Comparison of ENCODE assay signal across 17 cellular contexts in the genomic region with DNA sequence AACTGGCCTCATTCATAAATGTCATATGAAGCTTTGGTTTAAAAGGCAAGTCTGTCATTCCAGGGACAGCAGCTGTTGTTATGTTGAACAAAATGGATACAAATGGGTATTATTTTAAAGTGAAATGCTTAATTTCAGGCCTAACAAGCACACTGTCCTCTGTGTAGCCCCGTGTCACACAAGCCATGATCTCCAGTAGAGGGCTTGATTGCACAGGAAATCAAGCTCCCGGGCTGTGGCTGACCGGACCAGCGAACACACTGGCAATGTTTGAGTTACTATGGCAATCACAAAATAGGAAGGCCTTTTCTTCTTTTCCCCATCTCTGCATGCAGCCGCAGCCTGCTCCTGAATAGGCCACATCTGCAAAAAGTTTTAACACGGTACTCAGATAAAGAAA.
DNase-seq lines count a peak whose midpoint lies in the region; TF ChIP-seq lines count a peak whose summit lies in the region.
"Had no signal": no experiment of that assay in that cellular context is flagged by ENCODE, and none has a peak within 500 bp of the region (broad histone marks: within the 10 kb centered on the region; RNA-seq: fewer than 3 reads in every experiment).

No MANE protein-coding gene starts in this region.

- H2BK5ac ChIP-seq in mesendoderm (ENCODE audit: low read length), result no peak overlapping the region

- no peaks in the 10 kb centered on the region for H3K36me3 Mint-ChIP-seq in osteocyte (ENCODE audit: unreplicated experiment)
- H3K36me3 Mint-ChIP-seq: activated naive CD4-positive, alpha-beta T cell treated with anti-CD3 and anti-CD28 coated beads, Interleukin-2, amount 50 U/mL, for 72 hours had no signal

- H2BK120ac ChIP-seq in mesendoderm (ENCODE audit: low read depth, low read length), result no peak overlapping the region

- no peak overlapping the region for H2BK15ac ChIP-seq in mesendoderm (replicated peaks; ENCODE audit: low read depth)

- H3K18ac ChIP-seq in mesendoderm (ENCODE audit: low read length), result no peak overlapping the region

- DNase-seq in M059J (ENCODE audit: low read depth), result peak; percentile 33
- peak in 5 of 10 donors; percentile 7 to 52 (median 38) for DNase-seq in dorsolateral prefrontal cortex
- peak; percentile 60 for DNase-seq in mesendoderm
- DNase-seq in NCI-H1436 (lab: John Stamatoyannopoulos, UW), result no peak
- DNase-seq in osteocyte (ENCODE audit: extremely low spot score, unreplicated experiment), result no peak
- no peak for DNase-seq in stimulated activated CD4-positive, alpha-beta T cell treated with anti-CD3 and anti-CD28 coated beads, Interleukin-2, amount 100 ng/mL, for 24 hours
- DNase-seq in NCI-H2029 treated with DMSO at 0.1 percent for 48 hours (lab: John Stamatoyannopoulos, UW), result no peak
- DNase-seq: activated CD8-positive, alpha-beta memory T cell treated with anti-CD3 and anti-CD28 coated beads, Interleukin-2, amount 50 U/mL, for 48 hours; EL; NCI-H1436 treated with DMSO at 0.1 percent for 48 hours; NCI-H774; SHP77 treated with DMSO at 0.1 percent for 48 hours; stimulated activated CD4-positive, alpha-beta T cell treated with anti-CD3 and anti-CD28 coated beads, Interleukin-4, amount 100 ng/mL, for 4 hours; stimulated activated naive CD4-positive, alpha-beta T cell treated with Interleukin-2 at 50 U/mL for 16 hours; WERI-Rb-1 had no signal

- H3K79me1 ChIP-seq in mesendoderm (ENCODE audit: low read length), result no peaks in the 10 kb centered on the region

- H3K4ac ChIP-seq in mesendoderm (ENCODE audit: low read depth, low read length), result no peak overlapping the region

- no peak overlapping the region for H2AK5ac ChIP-seq in mesendoderm (ENCODE audit: low read length)

- H3K4me2 ChIP-seq in DOHH2 (ENCODE audit: low read length) (no peak overlapping the region), mesendoderm (ENCODE audit: low read length) (no peak overlapping the region)

- H3K9ac ChIP-seq in mesendoderm (ENCODE audit: low read length), result no peak overlapping the region

- H3K27me3 ChIP-seq in DOHH2 (ENCODE audit: control insufficient read depth, low read length) (no peaks in the 10 kb centered on the region; the same call in 1 of the 2 replicates), dorsolateral prefrontal cortex (peaks cover 0 to 5% (median 0%) of the 10 kb centered on the region in 45 donors), mesendoderm (ENCODE audit: insufficient read depth, low read length, poor library complexity) (no peaks in the 10 kb centered on the region)

- no peak overlapping the region for H3K56ac ChIP-seq in mesendoderm (ENCODE audit: low read length)

- H3K36me3 ChIP-seq in DOHH2 (ENCODE audit: control insufficient read depth, low read length) (no peaks in the 10 kb centered on the region), mesendoderm (ENCODE audit: control insufficient read depth, insufficient read depth, low read length) (no peaks in the 10 kb centered on the region)
- H3K36me3 ChIP-seq: WERI-Rb-1 had no signal

- no peak overlapping the region for H3K4me3 Mint-ChIP-seq in osteocyte (ENCODE audit: unreplicated experiment)

- H3K79me2 ChIP-seq in DOHH2 (ENCODE audit: control insufficient read depth, low read length) (no peaks in the 10 kb centered on the region), mesendoderm (ENCODE audit: control insufficient read depth, insufficient read depth, low read length) (no peaks in the 10 kb centered on the region)

- intact Hi-C loops in dorsolateral prefrontal cortex (cut with DNase I), result loop anchor here in 1 of 2 donors (1.0 to 10.0 kb wide), 2 partner anchors 98 to 193 kb away; no protein-coding TSS in a partner anchor

- no peak overlapping the region for H3K27ac ChIP-seq in DOHH2 (ENCODE audit: low read depth, low read length)
- no peak overlapping the region for H3K27ac ChIP-seq in dorsolateral prefrontal cortex
- H3K27ac ChIP-seq in mesendoderm (ENCODE audit: low read depth, low read length), result no peak overlapping the region
- H3K27ac ChIP-seq: WERI-Rb-1 had no signal

- H4K20me1 ChIP-seq in DOHH2 (ENCODE audit: control insufficient read depth, insufficient read depth, low read depth, low read length), result no peaks in the 10 kb centered on the region

- H4K5ac ChIP-seq in mesendoderm (ENCODE audit: low read length), result no peak overlapping the region

- H3K27me3 Mint-ChIP-seq in osteocyte (ENCODE audit: unreplicated experiment), result peaks cover 35% of the 10 kb centered on the region

- H3K4me3 ChIP-seq in DOHH2 (ENCODE audit: low read length) (no peak overlapping the region), dorsolateral prefrontal cortex (no peak overlapping the region), mesendoderm (ENCODE audit: low read length) (no peak overlapping the region)

- no peak overlapping the region for H4K8ac ChIP-seq in mesendoderm (ENCODE audit: low read depth, low read length)

- H3K9me3 Mint-ChIP-seq in osteocyte (ENCODE audit: unreplicated experiment), result no peaks in the 10 kb centered on the region
- H3K9me3 Mint-ChIP-seq: activated naive CD4-positive, alpha-beta T cell treated with anti-CD3 and anti-CD28 coated beads, Interleukin-2, amount 50 U/mL, for 72 hours had no signal

- no CpG with 5 or more reads among the region's 6 CpGs for WGBS in mesendoderm (ENCODE audit: extremely low coverage, insufficient coverage, low lambda C conversion rate)

- no peak overlapping the region for H3K27ac Mint-ChIP-seq in osteocyte (ENCODE audit: unreplicated experiment)
- H3K27ac Mint-ChIP-seq: activated naive CD4-positive, alpha-beta T cell treated with anti-CD3 and anti-CD28 coated beads, Interleukin-2, amount 50 U/mL, for 72 hours had no signal

- H3K4me1 ChIP-seq in DOHH2 (ENCODE audit: control insufficient read depth, low read length) (no peaks in the 10 kb centered on the region), mesendoderm (ENCODE audit: control insufficient read depth, low read depth, low read length) (no peaks in the 10 kb centered on the region)

- H3K9me3 ChIP-seq in DOHH2 (ENCODE audit: control insufficient read depth, insufficient read depth, low read length), result no peaks in the 10 kb centered on the region

- no peak overlapping the region for H3K23ac ChIP-seq in mesendoderm (ENCODE audit: low read length)

- H3F3A ChIP-seq in DOHH2 (ENCODE audit: control insufficient read depth, insufficient read depth), result no peaks in the 10 kb centered on the region

- TF ChIP-seq CTCF in DOHH2 (IDR thresholded peaks at IDR 0.05; ENCODE audit: low read depth, low read length, poor library complexity, severe bottlenecking) (peak; percentile 12), dorsolateral prefrontal cortex (IDR thresholded peaks at IDR 0.05 in 54 of 56, conservative IDR thresholded peaks at IDR 0.05 in 2 of 56; ENCODE audit: low read depth in 1 of 56, partially characterized antibody in 56 of 56) (peak in 46 of 56 donors; percentile 13 to 61 (median 37)), osteocyte (IDR thresholded peaks at IDR 0.05) (no peak)

- no peaks in the 10 kb centered on the region for H3K9me2 ChIP-seq in DOHH2 (replicated peaks; ENCODE audit: control insufficient read depth, low read length)

- no peaks in the 10 kb centered on the region for H3K4me1 Mint-ChIP-seq in osteocyte (ENCODE audit: unreplicated experiment)

Comparison
In these comparisons a context has a peak if more than half of its experiments do, and no peak if none do; other contexts are left out.
1. DNase-seq: peak in M059J (single experiment) and mesendoderm (single experiment); none in NCI-H1436 (single experiment), osteocyte (single experiment), stimulated activated CD4-positive, alpha-beta T cell treated with anti-CD3 and anti-CD28 coated beads, Interleukin-2, amount 100 ng/mL, for 24 hours (0 of 2) and NCI-H2029 treated with DMSO at 0.1 percent for 48 hours (single experiment).